8 cellular contexts compared by ENCODE assay signal in the genomic region with DNA sequence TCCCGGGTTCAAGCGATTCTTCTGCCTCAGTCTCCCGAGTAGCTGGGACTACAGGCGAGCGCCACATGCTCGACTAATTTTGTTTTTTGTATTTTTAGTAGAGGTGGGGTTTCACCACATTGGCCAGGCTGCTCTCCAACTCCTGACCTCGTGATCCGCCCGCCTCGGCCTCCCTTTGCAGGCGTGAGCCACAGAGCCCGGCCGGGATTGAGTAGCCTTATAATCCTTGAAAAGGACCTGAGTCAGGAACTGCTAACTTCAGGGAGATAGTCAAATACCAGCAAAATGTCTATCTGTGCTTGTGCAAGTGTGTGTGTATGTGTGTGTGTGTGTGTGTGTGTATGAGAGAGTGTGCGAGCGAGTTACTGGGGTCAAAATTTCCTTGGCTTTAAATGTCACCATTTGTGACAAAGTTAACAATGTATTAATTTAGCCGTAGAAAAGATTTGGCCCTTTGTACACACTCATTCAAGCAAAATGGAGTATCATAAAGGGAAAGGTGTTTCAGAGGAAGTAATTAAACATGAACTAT. TPM values are rescaled to one million over a fixed set of nuclear protein-coding genes. Genes with fewer than 3 reads are reported as not detected.
DNase-seq lines count a peak whose midpoint lies in the region; ATAC-seq and TF ChIP-seq lines count a peak whose summit lies in the region.

No MANE protein-coding gene starts in this region.

- H3K9ac ChIP-seq in OCI-LY1 (ENCODE audit: low read length) (peak overlapping the region; percentile 88), endocrine pancreas (ENCODE audit: control insufficient read depth, insufficient read depth, low read length) (no peak overlapping the region), neural progenitor cell (no peak overlapping the region)

- peaks cover 5% of the 10 kb centered on the region; the same call in 1 of the 2 replicates for H3K36me3 ChIP-seq in OCI-LY1 (ENCODE audit: insufficient read depth, low read length)
- no peaks in the 10 kb centered on the region for H3K36me3 ChIP-seq in endocrine pancreas (ENCODE audit: control insufficient read depth, insufficient read depth, low read length)
- no peaks in the 10 kb centered on the region for H3K36me3 ChIP-seq in neural progenitor cell

- no peaks in the 10 kb centered on the region for H3F3A ChIP-seq in OCI-LY1 (ENCODE audit: insufficient read depth, low read length)
- peaks cover 15% of the 10 kb centered on the region for H3F3A ChIP-seq in neural progenitor cell (ENCODE audit: low read depth)

- no TSS peak for BruUV-seq in Calu3 (replicated peaks; lab: Mats Ljungman, UMichigan)

- no peaks in the 10 kb centered on the region for H3K27me3 Mint-ChIP-seq in Calu3 (ENCODE audit: unreplicated experiment)
- peaks cover 6% of the 10 kb centered on the region for H3K27me3 Mint-ChIP-seq in neural progenitor cell (ENCODE audit: insufficient read depth, low read depth)

- H3K27ac Mint-ChIP-seq in Calu3 (ENCODE audit: unreplicated experiment) (peak overlapping the region; percentile 66), neural progenitor cell (no peak overlapping the region)

- peaks cover 16% of the 10 kb centered on the region for H3K4me1 ChIP-seq in OCI-LY1 (ENCODE audit: insufficient read depth, low read length, severe bottlenecking)
- H3K4me1 ChIP-seq in endocrine pancreas (ENCODE audit: control insufficient read depth, insufficient read depth, low read length), result no peaks in the 10 kb centered on the region
- H3K4me1 ChIP-seq in neural progenitor cell, result no peaks in the 10 kb centered on the region

- no peak for TF ChIP-seq CTCF in Calu3 (IDR thresholded peaks at IDR 0.05; ENCODE audit: unreplicated experiment)
- no peak for TF ChIP-seq CTCF in OCI-LY1 (IDR thresholded peaks at IDR 0.05; ENCODE audit: low read length)
- no peak for TF ChIP-seq CTCF in neural progenitor cell (IDR thresholded peaks at IDR 0.05)

- CTCF ChIA-PET in Calu3 (lab: Charles Lee), result interaction anchor here (0.7 kb wide), 1 partner anchor 34 kb away, joined by 4 read pairs; no protein-coding TSS in a partner anchor

- intact Hi-C loops in Calu3 (cut with micrococcal nuclease; ENCODE audit: unreplicated experiment), result loop anchor here (5.0 kb wide), 1 partner anchor 201 kb away; no protein-coding TSS in a partner anchor

- ATAC-seq in HG03521 (IDR thresholded peaks at IDR 0.05; ENCODE audit: unreplicated experiment) (no peak), GM21367 (IDR thresholded peaks at IDR 0.05; ENCODE audit: unreplicated experiment) (no peak)

- H3K4me2 ChIP-seq in OCI-LY1 (ENCODE audit: low read length) (peak overlapping the region; percentile 68), neural progenitor cell (peak overlapping the region; percentile 69)

- H3K27ac ChIP-seq in OCI-LY1 (ENCODE audit: low read depth, low read length, poor library complexity, severe bottlenecking) (peak overlapping the region; percentile 77), neural progenitor cell (peak overlapping the region; percentile 82)

- no peaks in the 10 kb centered on the region for H4K20me1 ChIP-seq in OCI-LY1 (ENCODE audit: insufficient read depth, low read length)
- peaks cover 7% of the 10 kb centered on the region for H4K20me1 ChIP-seq in neural progenitor cell (ENCODE audit: low read depth)

- DNase-seq in Calu3, result peak; percentile 32
- DNase-seq in neural progenitor cell (ENCODE audit: low spot score), result peak; percentile 39
- no peak for DNase-seq in RPMI8226
- no peak for DNase-seq in mucosa of gallbladder (ENCODE audit: low spot score)

- H2AFZ ChIP-seq in OCI-LY1 (ENCODE audit: low read length), result no peak overlapping the region
- H2AFZ ChIP-seq in neural progenitor cell (replicated peaks), result no peak overlapping the region

- no peaks in the 10 kb centered on the region for H3K9me3 ChIP-seq in OCI-LY1 (ENCODE audit: low read length)
- H3K9me3 ChIP-seq in endocrine pancreas (ENCODE audit: control insufficient read depth, low read length), result no peaks in the 10 kb centered on the region
- H3K9me3 ChIP-seq in neural progenitor cell (ENCODE audit: low read depth), result no peaks in the 10 kb centered on the region

- no peaks in the 10 kb centered on the region for H3K9me2 ChIP-seq in OCI-LY1 (ENCODE audit: low read depth, low read length)

- peak overlapping the region; percentile 89 for H3K4me3 ChIP-seq in OCI-LY1 (ENCODE audit: low read depth, low read length, poor library complexity, severe bottlenecking)
- peak overlapping the region; percentile 73 for H3K4me3 ChIP-seq in endocrine pancreas (ENCODE audit: control insufficient read depth, insufficient read depth, low read length)
- H3K4me3 ChIP-seq in neural progenitor cell, result peak overlapping the region; percentile 83

- H3K36me3 Mint-ChIP-seq in Calu3 (ENCODE audit: insufficient read depth, unreplicated experiment) (peaks cover 45% of the 10 kb centered on the region), neural progenitor cell (peaks cover 1% of the 10 kb centered on the region)

- H3K27me3 ChIP-seq in OCI-LY1 (ENCODE audit: insufficient read depth, low read length) (no peaks in the 10 kb centered on the region), endocrine pancreas (ENCODE audit: control insufficient read depth, insufficient read depth, low read length) (no peaks in the 10 kb centered on the region), neural progenitor cell (no peaks in the 10 kb centered on the region)

- H3K9me3 Mint-ChIP-seq in Calu3 (ENCODE audit: low read depth, unreplicated experiment), result no peaks in the 10 kb centered on the region
- peaks cover 8% of the 10 kb centered on the region for H3K9me3 Mint-ChIP-seq in neural progenitor cell

- peaks cover 30% of the 10 kb centered on the region for H3K79me2 ChIP-seq in OCI-LY1 (ENCODE audit: insufficient read depth, low read length)
- peaks cover 46% of the 10 kb centered on the region for H3K79me2 ChIP-seq in neural progenitor cell (ENCODE audit: low read depth)

- H3K4me3 Mint-ChIP-seq in Calu3 (ENCODE audit: low read depth, unreplicated experiment) (peak overlapping the region; percentile 73), neural progenitor cell (peak overlapping the region; percentile 81)

- H3K4me1 Mint-ChIP-seq in Calu3 (ENCODE audit: low read depth, unreplicated experiment) (no peaks in the 10 kb centered on the region), neural progenitor cell (peaks cover 3% of the 10 kb centered on the region)

RNA-seq across cellular contexts. Expression of gene KDM6A, which starts 1.8 kb away (rescaled TPM):
- total RNA-seq in Calu3 (2022), result 40.4 and 42.8 TPM in 2 replicates
- 52.6 and 56.2 TPM in 2 replicates for total RNA-seq in neural progenitor cell (ENCODE audit: low replicate concordance)
- 41.1 TPM for total RNA-seq in mucosa of gallbladder

RNA-seq across cellular contexts. Expression of gene DUSP21, which starts 27.4 kb away (rescaled TPM):
- total RNA-seq in Calu3 (2022) (not detected in 2 replicates), neural progenitor cell (ENCODE audit: low replicate concordance) (not detected in 2 replicates), mucosa of gallbladder (not detected)

Comparison
In these comparisons a context has a peak if more than half of its experiments do, and no peak if none do; other contexts are left out.
1. DNase-seq: peak in Calu3 (single experiment) and neural progenitor cell (single experiment); none in RPMI8226 (single experiment) and mucosa of gallbladder (single experiment).
2. Peak in every context shown above with its lines, with median percentiles within 50 percentile points of each other: H3K4me3 ChIP-seq.